In genomic region chr12:48583728-48584127, GRCh38 we compare ENCODE assay signal across 39 cellular contexts. TPM values are rescaled to one million over a fixed set of nuclear protein-coding genes. Genes with fewer than 3 reads are reported as not detected.
"Had no signal": no experiment of that assay in that cellular context is flagged by ENCODE, and none has a peak within 500 bp of the region (broad histone marks: within the 10 kb centered on the region; RNA-seq: fewer than 3 reads in every experiment).

No MANE protein-coding gene starts in this region.

- H3K9me3 ChIP-seq: adrenal gland, ascending aorta, body of pancreas, breast epithelium had no signal

- ATAC-seq: activated naive CD4-positive, alpha-beta T cell treated with anti-CD3 and anti-CD28 coated beads, Interleukin-2, amount 50 U/mL, for 72 hours; activated naive CD8-positive, alpha-beta T cell treated with anti-CD3 and anti-CD28 coated beads, Interleukin-2, amount 50 U/mL, for 24 hours; activated T-cell treated with anti-CD3 and anti-CD28 coated beads, Interleukin-2, amount 50 U/mL, for 4 hours; activated T-cell treated with anti-CD3 and anti-CD28 coated beads, Interleukin-2, amount 50 U/mL, for 72 hours; activated T-helper 17 cell treated with anti-CD3 and anti-CD28 coated beads, Interleukin-2, amount 50 U/mL, for 72 hours; body of pancreas had no signal

- H3K4me3 ChIP-seq: adrenal gland, ascending aorta, body of pancreas, breast epithelium, cardiac muscle cell had no signal

- H3K36me3 ChIP-seq: adrenal gland, ascending aorta, brain microvascular endothelial cell, breast epithelium, cardiac muscle cell had no signal

- H3K27ac ChIP-seq: adrenal gland, ascending aorta, body of pancreas, brain microvascular endothelial cell, breast epithelium, cardiac muscle cell had no signal

- FAIRE-seq: astrocyte, bronchial epithelial cell had no signal

- DNase-seq: activated effector memory CD4-positive, alpha-beta T cell treated with anti-CD3 and anti-CD28 coated beads, Interleukin-2, amount 50 U/mL, for 16 hours; activated effector memory CD4-positive, alpha-beta T cell treated with Interleukin-2 at 50 U/mL for 16 hours; activated gamma-delta T cell; activated gamma-delta T cell treated with Interleukin-2 at 50 U/mL for 16 hours; activated naive CD4-positive, alpha-beta T cell; activated naive CD4-positive, alpha-beta T cell treated with anti-CD3 and anti-CD28 coated beads for 36 hours; activated naive CD4-positive, alpha-beta T cell treated with anti-CD3 and anti-CD28 coated beads, Interleukin-2, amount 10 ng/mL, durations not matched to agents 7 days and 5 days; activated naive CD4-positive, alpha-beta T cell treated with anti-CD3 and anti-CD28 coated beads, Interleukin-2, amount 50 U/mL, for 16 hours; activated naive CD4-positive, alpha-beta T cell treated with Interleukin-2 at 50 U/mL for 16 hours; activated naive CD8-positive, alpha-beta T cell treated with anti-CD3 and anti-CD28 coated beads for 36 hours; activated naive CD8-positive, alpha-beta T cell treated with anti-CD3 and anti-CD28 coated beads, Interleukin-2, amount 10 ng/mL, durations not matched to agents 7 days and 5 days; activated naive CD8-positive, alpha-beta T cell treated with anti-CD3 and anti-CD28 coated beads, Interleukin-2, amount 50 U/mL, for 24 hours; activated T-cell treated with anti-CD3 and anti-CD28 coated beads, Interleukin-2, amount 50 U/mL, for 24 hours; activated T-cell treated with anti-CD3 and anti-CD28 coated beads, Interleukin-2, amount 50 U/mL, for 4 hours; activated T-cell treated with anti-CD3 and anti-CD28 coated beads, Interleukin-2, amount 50 U/mL, for 48 hours; activated T-cell treated with anti-CD3 and anti-CD28 coated beads, Interleukin-2, amount 50 U/mL, for 72 hours; adrenal gland; amniotic stem cell; amygdala; anterior cingulate cortex; aorta; body of pancreas; brain microvascular endothelial cell; caudate nucleus; central memory CD4-positive, alpha-beta T cell; cerebellar nuclear complex had no signal

- H3K4me1 ChIP-seq: adrenal gland, ascending aorta, body of pancreas, breast epithelium had no signal

- H3K27me3 ChIP-seq: adrenal gland, ascending aorta, body of pancreas, brain microvascular endothelial cell, breast epithelium, cardiac muscle cell had no signal

RNA-seq across cellular contexts. Expression of gene LALBA, which starts 13.9 kb away (rescaled TPM):
- total RNA-seq: activated naive CD4-positive, alpha-beta T cell treated with anti-CD3 and anti-CD28 coated beads for 36 hours; activated naive CD4-positive, alpha-beta T cell treated with anti-CD3 and anti-CD28 coated beads, Interleukin-2, amount 50 U/mL, for 72 hours; activated naive CD8-positive, alpha-beta T cell treated with anti-CD3 and anti-CD28 coated beads for 36 hours; activated naive CD8-positive, alpha-beta T cell treated with anti-CD3 and anti-CD28 coated beads, Interleukin-2, amount 10 ng/mL, durations not matched to agents 7 days and 5 days; activated T-cell treated with anti-CD3 and anti-CD28 coated beads, Interleukin-2, amount 50 U/mL, for 4 hours; activated T-cell treated with anti-CD3 and anti-CD28 coated beads, Interleukin-2, amount 50 U/mL, for 72 hours; activated T-helper 1 cell treated with anti-CD3 and anti-CD28 coated beads, Interleukin-12 subunit alpha, Interleukin-12 subunit beta, Interleukin-2, Interleukin-4 antibody, amounts not matched to agents 30 ng/mL and 10 ng/mL and 1 ng/mL, durations not matched to agents 14 hours and 24 hours and 36 hours; activated T-helper 17 cell treated with anti-CD3 and anti-CD28 coated beads, Interleukin-2, amount 50 U/mL, for 72 hours; activated T-helper 2 cell treated with anti-CD3 and anti-CD28 coated beads, Interferon-gamma antibody, Interleukin-2, Interleukin-4, amounts not matched to agents 10 μg/mL and 5 μg/mL and 100 μg/mL, durations not matched to agents 14 hours and 24 hours and 36 hours; adrenal gland; aorta; ascending aorta; astrocyte; body of pancreas; breast epithelium; bronchial epithelial cell; cardiac muscle cell; cardiac septum; cerebellum; chondrocyte had no signal
- polyA plus RNA-seq: adipose tissue, adrenal gland, aorta, cardiac muscle cell had no signal

RNA-seq across cellular contexts. Expression of gene OR8S1, which starts 58.3 kb away (rescaled TPM):
- total RNA-seq: activated naive CD4-positive, alpha-beta T cell treated with anti-CD3 and anti-CD28 coated beads for 36 hours; activated naive CD4-positive, alpha-beta T cell treated with anti-CD3 and anti-CD28 coated beads, Interleukin-2, amount 50 U/mL, for 72 hours; activated naive CD8-positive, alpha-beta T cell treated with anti-CD3 and anti-CD28 coated beads for 36 hours; activated naive CD8-positive, alpha-beta T cell treated with anti-CD3 and anti-CD28 coated beads, Interleukin-2, amount 10 ng/mL, durations not matched to agents 7 days and 5 days; activated T-cell treated with anti-CD3 and anti-CD28 coated beads, Interleukin-2, amount 50 U/mL, for 4 hours; activated T-cell treated with anti-CD3 and anti-CD28 coated beads, Interleukin-2, amount 50 U/mL, for 72 hours; activated T-helper 1 cell treated with anti-CD3 and anti-CD28 coated beads, Interleukin-12 subunit alpha, Interleukin-12 subunit beta, Interleukin-2, Interleukin-4 antibody, amounts not matched to agents 30 ng/mL and 10 ng/mL and 1 ng/mL, durations not matched to agents 14 hours and 24 hours and 36 hours; activated T-helper 17 cell treated with anti-CD3 and anti-CD28 coated beads, Interleukin-2, amount 50 U/mL, for 72 hours; activated T-helper 2 cell treated with anti-CD3 and anti-CD28 coated beads, Interferon-gamma antibody, Interleukin-2, Interleukin-4, amounts not matched to agents 10 μg/mL and 5 μg/mL and 100 μg/mL, durations not matched to agents 14 hours and 24 hours and 36 hours; adrenal gland; aorta; ascending aorta; astrocyte; body of pancreas; breast epithelium; bronchial epithelial cell; cardiac muscle cell; cardiac septum; cerebellum; chondrocyte had no signal
- polyA plus RNA-seq: adipose tissue, adrenal gland, aorta, cardiac muscle cell had no signal
